Comparison of ENCODE assay signal across 11 cellular contexts in genomic region chr5:98940586-98940985, GRCh38. TPM values are rescaled to one million over a fixed set of nuclear protein-coding genes. Genes with fewer than 3 reads are reported as not detected.
A peak's percentile ranks its signal among the peaks of the same experiment; 100 is the strongest.
DNase-seq lines count a peak whose midpoint lies in the region; ATAC-seq and TF ChIP-seq lines count a peak whose summit lies in the region.
"Had no signal": no experiment of that assay in that cellular context is flagged by ENCODE, and none has a peak within 500 bp of the region (broad histone marks: within the 10 kb centered on the region; RNA-seq: fewer than 3 reads in every experiment).

No MANE protein-coding gene starts in this region.

- no peak for TF ChIP-seq CTCF in CD8-positive, alpha-beta T cell (IDR thresholded peaks at IDR 0.05)
- TF ChIP-seq CTCF in fibroblast of mammary gland (conservative IDR thresholded peaks at IDR 0.05; ENCODE audit: control insufficient read depth, insufficient read depth, low read depth, low read length), result no peak

- no peaks in the 10 kb centered on the region for H3K27me3 Mint-ChIP-seq in CD8-positive, alpha-beta T cell (ENCODE audit: low read depth)
- no peaks in the 10 kb centered on the region for H3K27me3 Mint-ChIP-seq in naive thymus-derived CD8-positive, alpha-beta T cell

- no peak for DNase-seq in CD8-positive, alpha-beta T cell
- DNase-seq in NCI-H460 (ENCODE audit: extremely low read depth, low read depth) (peak; percentile 90), fibroblast of mammary gland (ENCODE audit: low read depth) (peak; percentile 63), RKO (ENCODE audit: low spot score) (no peak), posterior cingulate gyrus (no peak), SKM-1 (lab: John Stamatoyannopoulos, UW; ENCODE audit: unreplicated experiment) (no peak), DMS53 (lab: John Stamatoyannopoulos, UW) (no peak)
- DNase-seq in naive thymus-derived CD8-positive, alpha-beta T cell, result no peak
- DNase-seq: kidney glomerular epithelial cell, NCI-H526, upper lobe of left lung had no signal

- no peaks in the 10 kb centered on the region for H3K9me3 ChIP-seq in CD8-positive, alpha-beta T cell (ENCODE audit: low read length)
- H3K9me3 ChIP-seq: upper lobe of left lung had no signal

- POLR2A ChIA-PET in CD8-positive, alpha-beta T cell (lab: Charles Lee), result interaction anchor here (1.2 kb wide), 1 partner anchor 11 kb away, joined by 5 read pairs; the partner anchor contains the start of gene CHD1
- POLR2A ChIA-PET in naive thymus-derived CD8-positive, alpha-beta T cell (lab: Charles Lee), result interaction anchor here (6.1 kb wide), 1 partner anchor 11 kb away, joined by 36 read pairs; the partner anchor contains the start of gene CHD1

- ATAC-seq in CD8-positive, alpha-beta T cell, result no peak
- ATAC-seq in naive thymus-derived CD8-positive, alpha-beta T cell, result no peak

- no peak overlapping the region for H3K4me3 ChIP-seq in CD8-positive, alpha-beta T cell (ENCODE audit: low read depth, low read length)
- H3K4me3 ChIP-seq in fibroblast of mammary gland (ENCODE audit: control insufficient read depth, low read depth, low read length), result no peak overlapping the region
- H3K4me3 ChIP-seq: upper lobe of left lung had no signal

- H3K4me1 ChIP-seq in CD8-positive, alpha-beta T cell (ENCODE audit: insufficient read depth, low read length), result no peaks in the 10 kb centered on the region

- H3K27ac Mint-ChIP-seq in CD8-positive, alpha-beta T cell, result peak overlapping the region; percentile 47
- peak overlapping the region in 9 of 10 donors; percentile 5 to 85 (median 60) for H3K27ac Mint-ChIP-seq in naive thymus-derived CD8-positive, alpha-beta T cell

- H3K9me3 Mint-ChIP-seq in CD8-positive, alpha-beta T cell, result no peaks in the 10 kb centered on the region
- H3K9me3 Mint-ChIP-seq in naive thymus-derived CD8-positive, alpha-beta T cell, result no peaks in the 10 kb centered on the region

- H3K4me3 Mint-ChIP-seq in CD8-positive, alpha-beta T cell, result no peak overlapping the region
- H3K4me3 Mint-ChIP-seq in naive thymus-derived CD8-positive, alpha-beta T cell, result no peak overlapping the region

- H3K27ac ChIP-seq in CD8-positive, alpha-beta T cell (ENCODE audit: low read depth, low read length), result no peak overlapping the region

- no peaks in the 10 kb centered on the region for H3K36me3 ChIP-seq in CD8-positive, alpha-beta T cell (ENCODE audit: insufficient read depth, low read length)
- H3K36me3 ChIP-seq: upper lobe of left lung had no signal

- H3K4me1 Mint-ChIP-seq in CD8-positive, alpha-beta T cell (ENCODE audit: low read depth), result peaks cover 48% of the 10 kb centered on the region
- peaks cover 25 to 58% (median 48%) of the 10 kb centered on the region in 4 donors for H3K4me1 Mint-ChIP-seq in naive thymus-derived CD8-positive, alpha-beta T cell

- no peaks in the 10 kb centered on the region for H3K27me3 ChIP-seq in CD8-positive, alpha-beta T cell (ENCODE audit: insufficient read depth, low read length)
- H3K27me3 ChIP-seq: upper lobe of left lung had no signal

- intact Hi-C loops in CD8-positive, alpha-beta T cell (cut with DNase I, micrococcal nuclease), result loop anchor here in 1 of 2 experiments (5.0 kb wide), 1 partner anchor 33 kb away; no protein-coding TSS in a partner anchor
- intact Hi-C loops in posterior cingulate gyrus (cut with DNase I), result no loop called here

- CTCF ChIA-PET in CD8-positive, alpha-beta T cell (lab: Charles Lee), result no interaction called here

- no peaks in the 10 kb centered on the region for H3K36me3 Mint-ChIP-seq in CD8-positive, alpha-beta T cell
- H3K36me3 Mint-ChIP-seq in naive thymus-derived CD8-positive, alpha-beta T cell, result no peaks in the 10 kb centered on the region

RNA-seq across cellular contexts. Expression of gene CHD1, which starts 11.8 kb away (rescaled TPM):
- total RNA-seq in CD8-positive, alpha-beta T cell, result 100 to 1,000 TPM; 319 to 327 TPM
- 196 and 224 TPM in 2 replicates for total RNA-seq in NCI-H460 (2014; rRNA removed; shearing (Covaris generic))
- 101 and 152 TPM in 2 replicates for polyA plus RNA-seq in NCI-H460 (2014; cell fraction: nucleus; rRNA removed)
- total RNA-seq in naive thymus-derived CD8-positive, alpha-beta T cell, result 10 to 100 TPM; 89.2 to 97.5 TPM
- 1 to 10 TPM; 8.6 to 9.4 (median 9.0) TPM for polyA plus RNA-seq in naive thymus-derived CD8-positive, alpha-beta T cell

Comparison
In these comparisons a context has a peak if more than half of its experiments do, and no peak if none do; other contexts are left out.
1. DNase-seq: peak in NCI-H460 (single experiment) and fibroblast of mammary gland (single experiment); none in CD8-positive, alpha-beta T cell (0 of 7), naive thymus-derived CD8-positive, alpha-beta T cell (0 of 10), RKO (single experiment), posterior cingulate gyrus (0 of 10), SKM-1 (single experiment) and DMS53 (single experiment).